Comparison of ENCODE assay signal across 22 cellular contexts in the genomic region with DNA sequence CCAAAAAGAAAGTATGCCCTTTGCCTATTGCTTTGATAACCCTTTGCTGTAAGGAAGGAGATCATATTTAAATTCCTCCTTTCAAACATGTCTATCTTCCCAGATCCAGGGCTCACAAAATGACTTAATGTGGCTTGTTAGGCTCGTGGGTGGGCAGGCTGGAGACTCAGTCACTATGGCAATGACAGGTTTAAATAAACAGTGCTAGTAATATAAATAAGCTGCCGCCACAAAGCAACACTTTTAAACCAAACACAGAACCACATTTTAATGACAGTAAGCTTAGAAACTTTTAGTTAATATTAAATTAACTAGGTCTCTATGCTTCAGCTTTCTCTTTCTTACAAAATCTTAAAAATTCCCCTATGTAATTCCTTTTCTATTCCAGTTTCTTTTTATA.
DNase-seq lines count a peak whose midpoint lies in the region; ATAC-seq, FAIRE-seq and TF ChIP-seq lines count a peak whose summit lies in the region.
"Had no signal": no experiment of that assay in that cellular context is flagged by ENCODE, and none has a peak within 500 bp of the region (broad histone marks: within the 10 kb centered on the region; RNA-seq: fewer than 3 reads in every experiment).

No MANE protein-coding gene starts in this region.

- TF ChIP-seq CTCF in HFF-Myc (IDR thresholded peaks at IDR 0.05; ENCODE audit: low read depth, low read length, missing control alignments): no peak
- TF ChIP-seq CTCF in astrocyte of the cerebellum (IDR thresholded peaks at IDR 0.05; ENCODE audit: low read depth, low read length, missing control alignments): no peak

- H3K27me3 Mint-ChIP-seq in T-helper 17 cell: no peaks in the 10 kb centered on the region
- H3K27me3 Mint-ChIP-seq: type B pancreatic cell had no signal

- no peak for ATAC-seq in stimulated activated naive CD8-positive, alpha-beta T cell treated with anti-CD3 and anti-CD28 coated beads, Interleukin-15, Interleukin-2, amounts not matched to agents 100 U/mL and 50 U/mL, for 24 hours
- no peak for ATAC-seq in T-helper 17 cell
- ATAC-seq: A549; stimulated activated effector memory CD8-positive, alpha-beta T cell treated with anti-CD3 and anti-CD28 coated beads, Interleukin-12 subunit alpha, Interleukin-12 subunit beta, amount 100 ng/mL, for 72 hours had no signal

- H3K4me3 ChIP-seq in HFF-Myc (replicated peaks; ENCODE audit: low read depth, low read length) (no peak overlapping the region), astrocyte of the cerebellum (ENCODE audit: low read depth, low read length) (no peak overlapping the region)
- H3K4me3 ChIP-seq: A549, ovary, skin epidermis had no signal

- H3K4me1 Mint-ChIP-seq in T-helper 17 cell: no peaks in the 10 kb centered on the region
- H3K4me1 Mint-ChIP-seq: stimulated activated effector memory CD8-positive, alpha-beta T cell treated with anti-CD3 and anti-CD28 coated beads, Interleukin-12 subunit alpha, Interleukin-12 subunit beta, amount 100 ng/mL, for 72 hours had no signal

- DNase-seq in AG08395 (ENCODE audit: low spot score): peak; percentile 14
- peak; percentile 7 for DNase-seq in HFF-Myc (ENCODE audit: extremely low read depth, low read depth)
- DNase-seq in astrocyte of the cerebellum (ENCODE audit: low read depth): peak; percentile 5
- peak; percentile 7 for DNase-seq in kidney tubule cell (ENCODE audit: low spot score)
- no peak for DNase-seq in stimulated activated naive CD8-positive, alpha-beta T cell treated with anti-CD3 and anti-CD28 coated beads, Interleukin-15, Interleukin-2, amounts not matched to agents 100 U/mL and 50 U/mL, for 24 hours
- no peak for DNase-seq in T-helper 17 cell
- DNase-seq in effector CD8-positive, alpha-beta T cell (lab: John Stamatoyannopoulos, UW): no peak
- no peak for DNase-seq in frontal cortex (ENCODE audit: low spot score in 2 of 2)
- DNase-seq: activated CD4-positive, alpha-beta T cell treated with anti-CD3 and anti-CD28 coated beads for 4 hours; activated naive CD4-positive, alpha-beta T cell treated with anti-CD3 and anti-CD28 coated beads, Interleukin-2, amount 50 U/mL, for 16 hours; central memory CD4-positive, alpha-beta T cell; GDM1; midbrain; NCI-H1092 treated with DMSO at 0.1 percent for 48 hours; ovary; SHP77 treated with DMSO at 0.1 percent for 48 hours had no signal

- no peak overlapping the region for H3K4me3 Mint-ChIP-seq in T-helper 17 cell
- H3K4me3 Mint-ChIP-seq: stimulated activated effector memory CD8-positive, alpha-beta T cell treated with anti-CD3 and anti-CD28 coated beads, Interleukin-12 subunit alpha, Interleukin-12 subunit beta, amount 100 ng/mL, for 72 hours; T-helper 2 cell treated with Interferon-gamma antibody and Interleukin-4, amounts not matched to agents 5 μg/mL and 100 μg/mL, for 36 hours; type B pancreatic cell had no signal

- no peak for FAIRE-seq in frontal cortex (lab: Jason Lieb, UNC)
- FAIRE-seq: A549, islet of Langerhans had no signal

- H3K9me3 ChIP-seq in T-helper 17 cell (ENCODE audit: control insufficient read depth, low read length, poor library complexity, severe bottlenecking): no peaks in the 10 kb centered on the region
- H3K9me3 ChIP-seq: A549, ovary had no signal

- in situ Hi-C loops in astrocyte of the cerebellum (cut with HindIII; ENCODE audit: low sequenced_read_pairs): no loop called here

- no peaks in the 10 kb centered on the region for H3K36me3 Mint-ChIP-seq in T-helper 17 cell (ENCODE audit: low read depth)
- H3K36me3 Mint-ChIP-seq: stimulated activated effector memory CD8-positive, alpha-beta T cell treated with anti-CD3 and anti-CD28 coated beads, Interleukin-12 subunit alpha, Interleukin-12 subunit beta, amount 100 ng/mL, for 72 hours; type B pancreatic cell had no signal

- no peak overlapping the region for H3K27ac Mint-ChIP-seq in T-helper 17 cell
- H3K27ac Mint-ChIP-seq: stimulated activated effector memory CD8-positive, alpha-beta T cell treated with anti-CD3 and anti-CD28 coated beads, Interleukin-12 subunit alpha, Interleukin-12 subunit beta, amount 100 ng/mL, for 72 hours; T-helper 2 cell treated with Interferon-gamma antibody and Interleukin-4, amounts not matched to agents 5 μg/mL and 100 μg/mL, for 36 hours; type B pancreatic cell had no signal

Comparison
In these comparisons a context has a peak if more than half of its experiments do, and no peak if none do; other contexts are left out.
1. DNase-seq: peak in AG08395 (single experiment), HFF-Myc (single experiment), astrocyte of the cerebellum (single experiment) and kidney tubule cell (single experiment); none in stimulated activated naive CD8-positive, alpha-beta T cell treated with anti-CD3 and anti-CD28 coated beads, Interleukin-15, Interleukin-2, amounts not matched to agents 100 U/mL and 50 U/mL, for 24 hours (single experiment), T-helper 17 cell (0 of 3), effector CD8-positive, alpha-beta T cell (single experiment) and frontal cortex (0 of 2).